10 cellular contexts compared by ENCODE assay signal in genomic region chr1:181094813-181095212, GRCh38. TPM values are rescaled to one million over a fixed set of nuclear protein-coding genes. Genes with fewer than 3 reads are reported as not detected.
DNase-seq lines count a peak whose midpoint lies in the region; ATAC-seq and TF ChIP-seq lines count a peak whose summit lies in the region.
"Had no signal": no experiment of that assay in that cellular context is flagged by ENCODE, and none has a peak within 500 bp of the region (broad histone marks: within the 10 kb centered on the region; RNA-seq: fewer than 3 reads in every experiment).

No MANE protein-coding gene starts in this region.

- peak in 1 of 2 donors; percentile 29 for ATAC-seq in gastrocnemius medialis
- ATAC-seq in left lobe of liver = no peak

- TF ChIP-seq POLR2A in gastrocnemius medialis (IDR thresholded peaks at IDR 0.05) = no peak

- in situ Hi-C loops in gastrocnemius medialis (cut with MboI; ENCODE audit: low sequenced_read_pairs in 4 of 4) = no loop called here

- intact Hi-C loops in gastrocnemius medialis (cut with DNase I; ENCODE audit: low total_unique reads) = no loop called here

- no peak overlapping the region for H3K4me3 ChIP-seq in cardiac muscle cell
- H3K4me3 ChIP-seq in gastrocnemius medialis = no peak overlapping the region

- H3K9me3 ChIP-seq in cardiac muscle cell (ENCODE audit: low read depth) (no peaks in the 10 kb centered on the region), gastrocnemius medialis (no peaks in the 10 kb centered on the region)

- H3K27ac ChIP-seq in cardiac muscle cell (peak overlapping the region; percentile 73), gastrocnemius medialis (peak overlapping the region; percentile 56 to 89 (median 68))

- H3K27me3 ChIP-seq in cardiac muscle cell (no peaks in the 10 kb centered on the region), gastrocnemius medialis (no peaks in the 10 kb centered on the region)

- no peak for TF ChIP-seq CTCF in cardiac muscle cell (IDR thresholded peaks at IDR 0.05; ENCODE audit: low read depth, low read length)
- no peak for TF ChIP-seq CTCF in gastrocnemius medialis (IDR thresholded peaks at IDR 0.05 in 4 of 5, conservative IDR thresholded peaks at IDR 0.05 in 1 of 5)

- H3K4me1 ChIP-seq in cardiac muscle cell (ENCODE audit: low read depth) = peaks cover 21% of the 10 kb centered on the region
- peaks cover 39 to 66% of the 10 kb centered on the region in 2 donors for H3K4me1 ChIP-seq in gastrocnemius medialis

- H3K36me3 ChIP-seq in cardiac muscle cell (no peaks in the 10 kb centered on the region), gastrocnemius medialis (peaks cover 0 to 3% of the 10 kb centered on the region in 2 donors)

- DNase-seq in EL (peak; percentile 97), T1000 (lab: John Stamatoyannopoulos, UW) (peak; percentile 65), cardiac muscle cell (ENCODE audit: low read depth in 1 of 2, low spot score in 1 of 2) (peak; percentile 80 to 96), gastrocnemius medialis (peak in 1 of 2 donors; percentile 40), amygdala (lab: John Stamatoyannopoulos, UW) (no peak), cerebellar nuclear complex (lab: John Stamatoyannopoulos, UW) (no peak), left lobe of liver (ENCODE audit: low spot score) (no peak), NCI-H1048 (lab: John Stamatoyannopoulos, UW) (no peak)
- DNase-seq: NK-92 treated with Interleukin-12 subunit alpha and Interleukin-12 subunit beta, amount 100 ng/mL, for 24 hours; stimulated activated CD4-positive, alpha-beta T cell treated with anti-CD3 and anti-CD28 coated beads, Interleukin-2, amount 100 ng/mL, for 24 hours had no signal

RNA-seq across cellular contexts. Expression of gene IER5, which starts 6.3 kb away (rescaled TPM):
- total RNA-seq in cardiac muscle cell = 5.5 and 15.2 TPM in 2 replicates
- polyA plus RNA-seq in cardiac muscle cell = 7.8 and 11.8 TPM in 2 replicates
- total RNA-seq in gastrocnemius medialis = 10 to 100 TPM; 18.7 to 39.8 (median 26.1) TPM
- total RNA-seq in left lobe of liver = 3.0 TPM

Comparison
In these comparisons a context has a peak if more than half of its experiments do, and no peak if none do; other contexts are left out.
1. DNase-seq: peak in EL (single experiment), T1000 (single experiment) and cardiac muscle cell (2 of 2); none in amygdala (0 of 56), cerebellar nuclear complex (0 of 2), left lobe of liver (single experiment) and NCI-H1048 (single experiment).